ENCODE assay signal across 30 cellular contexts in the genomic region with DNA sequence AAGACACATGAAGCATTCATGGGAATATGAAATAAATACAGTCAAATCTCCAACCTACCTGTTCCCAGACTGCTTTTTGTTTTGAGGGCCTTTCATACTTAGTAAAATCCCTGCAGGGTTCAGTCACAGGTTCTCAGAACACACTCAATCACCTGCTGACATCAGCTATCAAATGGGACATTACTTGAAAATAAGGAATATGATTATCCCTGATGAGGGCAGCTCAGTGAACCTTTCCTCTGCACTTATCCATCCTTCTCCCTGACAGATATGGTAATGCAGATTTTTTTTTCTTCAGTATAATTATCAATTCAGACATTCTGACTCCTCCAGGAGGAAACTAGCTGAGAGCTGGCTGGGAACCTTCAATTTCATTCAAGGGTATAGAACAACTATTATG.
"Had no signal": no experiment of that assay in that cellular context is flagged by ENCODE, and none has a peak within 500 bp of the region (broad histone marks: within the 10 kb centered on the region; RNA-seq: fewer than 3 reads in every experiment).

No MANE protein-coding gene starts in this region.

- H3K4me3 ChIP-seq: adrenal gland, body of pancreas, esophagus muscularis mucosa, gastrocnemius medialis, heart left ventricle had no signal

- H3K9me3 ChIP-seq: adrenal gland, body of pancreas, esophagus muscularis mucosa, gastrocnemius medialis, heart left ventricle had no signal

- ATAC-seq: activated CD4-positive, CD25-positive, alpha-beta regulatory T cell treated with anti-CD3 and anti-CD28 coated beads, Interleukin-2, amount 50 U/mL, for 24 hours; activated CD8-positive, alpha-beta T cell treated with anti-CD3 and anti-CD28 coated beads for 36 hours; activated naive CD8-positive, alpha-beta T cell treated with anti-CD3 and anti-CD28 coated beads, Interleukin-2, amount 50 U/mL, for 24 hours; activated T-cell treated with anti-CD3 and anti-CD28 coated beads, Interleukin-2, amount 50 U/mL, for 4 hours; activated T-helper 17 cell treated with anti-CD3 and anti-CD28 coated beads, Interleukin-2, amount 50 U/mL, for 72 hours; body of pancreas; effector memory CD8-positive, alpha-beta T cell; foreskin keratinocyte; gastrocnemius medialis; heart left ventricle; T-helper 17 cell had no signal

- H3K27ac ChIP-seq: adrenal gland, body of pancreas, esophagus muscularis mucosa, foreskin keratinocyte, gastrocnemius medialis, heart left ventricle, WERI-Rb-1 had no signal

- H3K36me3 ChIP-seq: adrenal gland, esophagus muscularis mucosa, gastrocnemius medialis, heart left ventricle, WERI-Rb-1 had no signal

- H3K27me3 ChIP-seq: adrenal gland, body of pancreas, esophagus muscularis mucosa, foreskin keratinocyte, gastrocnemius medialis, heart left ventricle had no signal

- DNase-seq: activated B cell treated with CpG ODN at 0.5 μM for 24 hours; activated CD4-positive, alpha-beta T cell treated with anti-CD3 and anti-CD28 coated beads for 48 hours; activated CD4-positive, alpha-beta T cell treated with anti-CD3 and anti-CD28 coated beads, Interleukin-2, amount 50 U/mL, for 1 hour; activated CD4-positive, alpha-beta T cell treated with anti-CD3 and anti-CD28 coated beads, Interleukin-2, amount 50 U/mL, for 48 hours; activated CD8-positive, alpha-beta memory T cell treated with anti-CD3 and anti-CD28 coated beads for 24 hours; activated CD8-positive, alpha-beta T cell treated with anti-CD3 and anti-CD28 coated beads for 36 hours; activated effector memory CD4-positive, alpha-beta T cell treated with Interleukin-2 at 50 U/mL for 16 hours; activated naive CD4-positive, alpha-beta T cell treated with anti-CD3 and anti-CD28 coated beads for 36 hours; activated naive CD8-positive, alpha-beta T cell treated with anti-CD3 and anti-CD28 coated beads for 36 hours; activated naive CD8-positive, alpha-beta T cell treated with anti-CD3 and anti-CD28 coated beads, Interleukin-2, amount 50 U/mL, for 24 hours; activated T-cell treated with anti-CD3 and anti-CD28 coated beads, Interleukin-2, amount 50 U/mL, for 4 hours; adrenal gland; amygdala; aorta; body of pancreas; cortex of kidney; dermis blood vessel endothelial cell; effector CD4-positive, alpha-beta T cell; effector memory CD8-positive, alpha-beta T cell; erythroblast; foreskin keratinocyte; gastrocnemius medialis; glutamatergic neuron; heart left ventricle; T-helper 17 cell; T1000; WERI-Rb-1 had no signal
